Comparison of ENCODE assay signal across 16 cellular contexts in genomic region chr7:76057103-76057812, GRCh38. TPM values are rescaled to one million over a fixed set of nuclear protein-coding genes. Genes with fewer than 3 reads are reported as not detected.
DNase-seq lines count a peak whose midpoint lies in the region; ATAC-seq and TF ChIP-seq lines count a peak whose summit lies in the region.
"Had no signal": no experiment of that assay in that cellular context is flagged by ENCODE, and none has a peak within 500 bp of the region (broad histone marks: within the 10 kb centered on the region; RNA-seq: fewer than 3 reads in every experiment).

No MANE protein-coding gene starts in this region.

- no peak for TF ChIP-seq CTCF in Peyer's patch (IDR thresholded peaks at IDR 0.05)
- no peak for TF ChIP-seq CTCF in adrenal gland (IDR thresholded peaks at IDR 0.05)
- no peak for TF ChIP-seq CTCF in mucosa of descending colon (IDR thresholded peaks at IDR 0.05)

- peak overlapping the region in 1 of 3 donors; percentile 69 for H3K9ac ChIP-seq in skeletal muscle tissue (ENCODE audit: low read depth in 1 of 3, low read length in 3 of 3)

- H3K27me3 ChIP-seq in Peyer's patch (no peaks in the 10 kb centered on the region), adrenal gland (no peaks in the 10 kb centered on the region), skeletal muscle tissue (ENCODE audit: control insufficient read depth in 3 of 3, insufficient read depth in 3 of 3, low read length in 3 of 3) (no peaks in the 10 kb centered on the region)

- WGBS in adrenal gland, 4 donors: 52 to 60% (median 57%) methylated on average over 17 to 18 of the region's 18 CpGs

- H3K4me3 ChIP-seq in Peyer's patch: no peak overlapping the region
- H3K4me3 ChIP-seq in adrenal gland: no peak overlapping the region
- no peak overlapping the region for H3K4me3 ChIP-seq in mucosa of descending colon
- no peak overlapping the region for H3K4me3 ChIP-seq in skeletal muscle tissue (ENCODE audit: low read length in 3 of 3)
- H3K4me3 ChIP-seq: GM12878, HAP-1, K562 had no signal

- ATAC-seq in mucosa of descending colon: peak; percentile 30
- ATAC-seq: GM12878, K562 had no signal

- H3K9me3 ChIP-seq in Peyer's patch (no peaks in the 10 kb centered on the region), adrenal gland (replicated peaks in 1 of 3) (no peaks in the 10 kb centered on the region), mucosa of descending colon (no peaks in the 10 kb centered on the region), skeletal muscle tissue (ENCODE audit: control insufficient read depth in 3 of 3, low read length in 3 of 3) (no peaks in the 10 kb centered on the region)
- H3K9me3 ChIP-seq: HAP-1 had no signal

- intact Hi-C loops in adrenal gland (cut with DNase I) (no loop called here), mucosa of descending colon (cut with DNase I, micrococcal nuclease) (no loop called here)

- peaks cover 0 to 84% (median 6%) of the 10 kb centered on the region in 3 donors for H3K36me3 ChIP-seq in Peyer's patch
- peaks cover 0 to 65% of the 10 kb centered on the region in 2 donors for H3K36me3 ChIP-seq in adrenal gland (replicated peaks in 1 of 2)
- H3K36me3 ChIP-seq in mucosa of descending colon (ENCODE audit: low read depth): peaks cover 6% of the 10 kb centered on the region
- H3K36me3 ChIP-seq in skeletal muscle tissue (ENCODE audit: control insufficient read depth in 3 of 3, insufficient read depth in 3 of 3, low read length in 3 of 3): peaks cover 51 to 73% (median 65%) of the 10 kb centered on the region in 3 donors

- H3K27ac ChIP-seq in Peyer's patch (peak overlapping the region in 3 of 4 donors; percentile 46 to 79 (median 73)), adrenal gland (peak overlapping the region; percentile 63 to 91 (median 82)), skeletal muscle tissue (ENCODE audit: low read depth, low read length) (peak overlapping the region; percentile 14)

- H3K4me1 ChIP-seq in Peyer's patch: peaks cover 0 to 34% (median 0%) of the 10 kb centered on the region in 4 donors
- peaks cover 14 to 35% of the 10 kb centered on the region in 2 donors for H3K4me1 ChIP-seq in adrenal gland (replicated peaks in 1 of 2)
- peaks cover 12% of the 10 kb centered on the region for H3K4me1 ChIP-seq in mucosa of descending colon (ENCODE audit: low read depth)
- H3K4me1 ChIP-seq in skeletal muscle tissue (ENCODE audit: control insufficient read depth in 3 of 3, insufficient read depth in 3 of 3, low read length in 3 of 3): peaks cover 42 to 62% (median 56%) of the 10 kb centered on the region in 3 donors
- H3K4me1 ChIP-seq: HAP-1 had no signal

- DNase-seq in Peyer's patch: no peak
- peak in 5 of 7 donors; percentile 46 to 72 (median 58) for DNase-seq in adrenal gland
- peak in 1 of 3 donors; percentile 34 for DNase-seq in mucosa of descending colon
- no peak for DNase-seq in NCI-H1436 treated with DMSO at 0.1 percent for 48 hours (lab: John Stamatoyannopoulos, UW)
- no peak for DNase-seq in OCI-M1 (lab: John Stamatoyannopoulos, UW)
- no peak for DNase-seq in stimulated activated CD4-positive, alpha-beta T cell treated with anti-CD3 and anti-CD28 coated beads, Interleukin-4, amount 100 ng/mL, for 1 hour
- DNase-seq in GOT3 (lab: John Stamatoyannopoulos, UW): no peak
- DNase-seq: Calu3; CD4-positive, alpha-beta T cell; NCI-H2107; NCI-H226; NCI-H526 treated with DMSO at 0.1 percent for 48 hours had no signal

- no peak for TF ChIP-seq POLR2A in Peyer's patch (IDR thresholded peaks at IDR 0.05)
- peak in 1 of 2 donors; percentile 5 for TF ChIP-seq POLR2A in adrenal gland (IDR thresholded peaks at IDR 0.05)

RNA-seq across cellular contexts. Expression of gene MDH2, which starts 9.4 kb away (rescaled TPM):
- total RNA-seq in Peyer's patch (100 to 1,000 TPM in 3 of 4 donors, 10 to 100 TPM in 1; 52.0 to 179 (median 139) TPM), adrenal gland (100 to 1,000 TPM; 153 to 359 (median 226) TPM), mucosa of descending colon (100 to 1,000 TPM; 170 to 280 (median 246) TPM), skeletal muscle tissue (44.4 TPM)
- polyA plus RNA-seq in adrenal gland: 100 to 1,000 TPM in 1 of 3 donors, 10 to 100 TPM in 2; 42.5 to 284 (median 60.3) TPM

RNA-seq across cellular contexts. Expression of gene STYXL1, which starts 9.5 kb away (rescaled TPM):
- total RNA-seq in Peyer's patch (10 to 100 TPM; 14.2 to 42.9 (median 29.5) TPM), adrenal gland (10 to 100 TPM; 20.9 to 70.7 (median 41.9) TPM), mucosa of descending colon (10 to 100 TPM; 31.1 to 36.0 (median 33.7) TPM), skeletal muscle tissue (31.8 TPM)
- 10 to 100 TPM; 54.1 to 82.0 (median 64.2) TPM for polyA plus RNA-seq in adrenal gland

Comparison
In these comparisons a context has a peak if more than half of its experiments do, and no peak if none do; other contexts are left out.
1. DNase-seq: peak in adrenal gland (5 of 7); none in Peyer's patch (0 of 3), NCI-H1436 treated with DMSO at 0.1 percent for 48 hours (single experiment), OCI-M1 (single experiment), stimulated activated CD4-positive, alpha-beta T cell treated with anti-CD3 and anti-CD28 coated beads, Interleukin-4, amount 100 ng/mL, for 1 hour (single experiment) and GOT3 (single experiment).
2. H3K27ac ChIP-seq: peak in every context shown above with its lines; median percentile 82 in adrenal gland; 73 in Peyer's patch; 14 in skeletal muscle tissue.